ENCODE assay signal across 7 cellular contexts in the genomic region with DNA sequence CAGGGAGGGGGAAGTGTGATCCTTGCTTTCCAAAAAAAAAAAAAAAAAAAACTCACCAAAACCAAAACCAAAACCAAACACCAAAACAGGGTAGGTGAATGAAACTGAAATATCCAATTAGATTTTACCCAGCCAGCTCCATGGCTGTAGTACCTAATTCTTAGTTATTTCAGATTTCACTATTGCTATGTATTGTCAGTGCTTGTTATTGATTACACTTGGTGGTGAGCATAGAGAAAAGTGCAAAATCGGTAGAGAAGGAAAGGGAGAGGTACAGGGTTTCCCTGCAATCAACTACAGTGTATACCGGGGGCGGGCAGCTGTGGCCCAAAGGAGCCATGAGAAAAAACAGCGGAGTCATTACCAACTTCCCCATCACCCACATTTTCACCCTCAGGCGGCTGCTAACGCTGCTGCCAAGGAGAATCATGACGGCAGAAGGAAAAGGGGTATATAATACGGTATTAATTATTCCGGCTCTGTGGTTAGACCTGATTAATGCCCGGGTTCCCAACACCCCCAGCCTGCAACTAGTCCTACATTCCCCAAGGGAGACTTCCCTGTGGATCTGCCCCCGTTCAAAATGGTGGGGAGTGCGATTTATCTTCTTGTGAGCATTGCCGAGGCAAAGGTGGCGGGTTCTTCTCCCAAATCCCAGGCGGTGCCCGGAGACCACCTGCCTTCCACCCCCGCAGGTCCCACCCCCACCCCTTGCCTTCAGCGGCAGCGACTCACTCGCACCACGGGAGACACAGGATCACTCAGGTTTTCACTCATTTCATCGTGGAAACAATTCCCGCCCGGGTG. TPM values are rescaled to one million over a fixed set of nuclear protein-coding genes. Genes with fewer than 3 reads are reported as not detected.
DNase-seq lines count a peak whose midpoint lies in the region; ATAC-seq and TF ChIP-seq lines count a peak whose summit lies in the region.

A gene (minus strand): TSS at position 30 of the 807 bp plus-strand sequence. CDS start 486 bp downstream, outside the sequence.

- DNase-seq in cerebellum (ENCODE audit: low spot score) (no peak), left kidney (ENCODE audit: low read depth, low spot score) (peak; percentile 54), DMS153 (lab: John Stamatoyannopoulos, UW) (no peak)
- DNase-seq in stimulated activated CD4-positive, alpha-beta T cell treated with anti-CD3 and anti-CD28 coated beads, Interleukin-2, amount 100 ng/mL, for 24 hours, result peak; percentile 65 to 72

- H3K27ac ChIP-seq in KMS-11, result peak within 1 kb of the TSS; percentile 98

- H3K4me1 ChIP-seq in KMS-11 (ENCODE audit: low read depth, poor library complexity, severe bottlenecking), result peaks cover 33% of the 10 kb centered on the region

- H4K20me1 ChIP-seq in KMS-11 (ENCODE audit: insufficient read depth), result peaks cover 21% of the 10 kb centered on the region

- H3K9ac ChIP-seq in KMS-11, result peak within 1 kb of the TSS; percentile 98

- H3K4me3 ChIP-seq in KMS-11 (IDR thresholded peaks at IDR 0.05; ENCODE audit: insufficient read depth, low read depth, low read length), result no peak within 1 kb of the TSS
- peak within 1 kb of the TSS; percentile 96 for H3K4me3 ChIP-seq in WI38 (ENCODE audit: low read depth, low read length)

- peaks cover 61% of the 10 kb centered on the region for H3K79me2 ChIP-seq in KMS-11 (ENCODE audit: insufficient read depth, low read depth)

- peak within 1 kb of the TSS; percentile 81 for H3K4me2 ChIP-seq in KMS-11

- H3K27me3 ChIP-seq in KMS-11 (ENCODE audit: insufficient read depth, low read depth), result no peaks in the 10 kb centered on the region

- TF ChIP-seq CTCF in KMS-11 (conservative IDR thresholded peaks at IDR 0.05; ENCODE audit: low read depth, low read length) (no peak), WI38 (IDR thresholded peaks at IDR 0.05; ENCODE audit: low read depth, low read length) (no peak)

- H2AFZ ChIP-seq in KMS-11 (ENCODE audit: low read depth), result no peak within 1 kb of the TSS

- peaks cover 19% of the 10 kb centered on the region; the same call in 1 of the 2 replicates for H3K36me3 ChIP-seq in KMS-11 (ENCODE audit: insufficient read depth)

- no peak for ATAC-seq in GM18505 (IDR thresholded peaks at IDR 0.05; ENCODE audit: unreplicated experiment)

- peak; percentile 66 for TF ChIP-seq POLR2A in GM18505 (IDR thresholded peaks at IDR 0.05; ENCODE audit: borderline replicate concordance, extremely low read depth, insufficient read depth, insufficient read length)

RNA-seq across cellular contexts. Expression of the gene that starts here (rescaled TPM):
- total RNA-seq in cerebellum, result 85.3 TPM

Comparison
In these comparisons a context has a peak if more than half of its experiments do, and no peak if none do; other contexts are left out.
1. DNase-seq: peak in left kidney (single experiment) and stimulated activated CD4-positive, alpha-beta T cell treated with anti-CD3 and anti-CD28 coated beads, Interleukin-2, amount 100 ng/mL, for 24 hours (2 of 2); none in cerebellum (single experiment) and DMS153 (single experiment).